Comparison of ENCODE assay signal across 8 cellular contexts in genomic region chr12:47818007-47818376, GRCh38. TPM values are rescaled to one million over a fixed set of nuclear protein-coding genes. Genes with fewer than 3 reads are reported as not detected.
DNase-seq lines count a peak whose midpoint lies in the region; ATAC-seq, FAIRE-seq and TF ChIP-seq lines count a peak whose summit lies in the region.

No MANE protein-coding gene starts in this region.

- peak overlapping the region; percentile 40 for H3K27ac Mint-ChIP-seq in Caco-2 (ENCODE audit: unreplicated experiment)
- peak overlapping the region; percentile 90 to 91 for H3K27ac Mint-ChIP-seq in T-cell

- no peak for TF ChIP-seq CTCF in Caco-2 (IDR thresholded peaks at IDR 0.05; ENCODE audit: insufficient read depth in 1 of 2, low read depth in 1 of 2, low read length in 1 of 2, severe bottlenecking in 1 of 2, unreplicated experiment in 1 of 2)
- TF ChIP-seq CTCF in fibroblast of pulmonary artery (IDR thresholded peaks at IDR 0.05; ENCODE audit: low read length, missing control alignments), result no peak
- TF ChIP-seq CTCF in psoas muscle (IDR thresholded peaks at IDR 0.05), result no peak

- H3K9me3 ChIP-seq in Caco-2 (no peaks in the 10 kb centered on the region), psoas muscle (no peaks in the 10 kb centered on the region)

- H3K27me3 Mint-ChIP-seq in Caco-2 (ENCODE audit: insufficient read depth, unreplicated experiment), result no peaks in the 10 kb centered on the region
- no peaks in the 10 kb centered on the region for H3K27me3 Mint-ChIP-seq in T-cell

- intact Hi-C loops in Caco-2 (cut with micrococcal nuclease; ENCODE audit: unreplicated experiment) (no loop called here), psoas muscle (cut with DNase I) (no loop called here)

- H3K36me3 Mint-ChIP-seq in Caco-2 (ENCODE audit: insufficient read depth, unreplicated experiment) (peaks cover 12% of the 10 kb centered on the region), T-cell (peaks cover 4% of the 10 kb centered on the region)

- H3K36me3 ChIP-seq in Caco-2 (ENCODE audit: control insufficient read depth, insufficient read depth, low read length), result no peaks in the 10 kb centered on the region
- no peaks in the 10 kb centered on the region for H3K36me3 ChIP-seq in psoas muscle (ENCODE audit: insufficient read depth in 1 of 2, low read depth in 1 of 2)

- CTCF ChIA-PET in Caco-2 (lab: Charles Lee) (interaction anchor here (1.0 to 7.8 kb wide), 4 partner anchors 13 to 21 kb away, joined by 4 to 113 read pairs (median 4); no protein-coding TSS in a partner anchor), T-cell (lab: Charles Lee) (interaction anchor here (0.9 to 2.5 kb wide), 12 partner anchors 10 to 75 kb away, joined by 3 to 14 read pairs (median 4); no protein-coding TSS in a partner anchor)

- H3K4me3 Mint-ChIP-seq in Caco-2 (ENCODE audit: unreplicated experiment), result peak overlapping the region; percentile 73
- peak overlapping the region; percentile 90 to 97 (median 95) for H3K4me3 Mint-ChIP-seq in T-cell

- H3K4me1 Mint-ChIP-seq in Caco-2 (ENCODE audit: low read depth, unreplicated experiment) (peaks cover 39% of the 10 kb centered on the region), T-cell (peaks cover 81 to 87% (median 86%) of the 10 kb centered on the region in 3 donors)

- no peak for ATAC-seq in T-cell (replicated peaks in 1 of 4)
- ATAC-seq in psoas muscle, result no peak

- BruUV-seq in Caco-2 (replicated peaks; lab: Mats Ljungman, UMichigan), result TSS peak; percentile 26

- POLR2A ChIA-PET in Caco-2 (lab: Charles Lee) (no interaction called here), T-cell (lab: Charles Lee) (interaction anchor here in 1 of 2 donors (2.0 kb wide), 1 partner anchor 10 kb away, joined by 10 read pairs; no protein-coding TSS in a partner anchor)

- FAIRE-seq in frontal cortex (lab: Jason Lieb, UNC), result no peak

- H3K9me3 Mint-ChIP-seq in Caco-2 (ENCODE audit: unreplicated experiment) (no peaks in the 10 kb centered on the region), T-cell (no peaks in the 10 kb centered on the region)

- H3K27me3 ChIP-seq in Caco-2 (replicated peaks; ENCODE audit: control insufficient read depth, insufficient read depth, low read length) (no peaks in the 10 kb centered on the region), psoas muscle (ENCODE audit: insufficient read depth in 3 of 3, low read length in 2 of 3) (no peaks in the 10 kb centered on the region)

- H3K4me1 ChIP-seq in Caco-2, result peaks cover 45% of the 10 kb centered on the region
- H3K4me1 ChIP-seq in psoas muscle, result peaks cover 45% of the 10 kb centered on the region

- peak overlapping the region; percentile 91 for H3K27ac ChIP-seq in psoas muscle

- DNase-seq in Caco-2 (no peak), T-cell (no peak), fibroblast of pulmonary artery (ENCODE audit: low read depth) (no peak), psoas muscle (no peak), mucosa of gallbladder (ENCODE audit: low spot score) (no peak), SK-N-DZ (ENCODE audit: low spot score) (no peak), ureter (ENCODE audit: low spot score) (no peak), frontal cortex (ENCODE audit: low spot score in 2 of 2) (no peak)

- H3K4me3 ChIP-seq in Caco-2 (ENCODE audit: low read depth, low read length) (no peak overlapping the region), fibroblast of pulmonary artery (replicated peaks; ENCODE audit: low read depth, low read length) (peak overlapping the region; percentile 92), psoas muscle (peak overlapping the region; percentile 80)

- 47 to 62% (median 55%) methylated on average over 3 of the region's 3 CpGs for WGBS in psoas muscle, 3 donors

RNA-seq across cellular contexts. Expression of gene HDAC7, which starts 1.7 kb away (rescaled TPM):
- total RNA-seq in Caco-2 (2022) (71.2 and 71.9 TPM in 2 replicates), T-cell (100 to 1,000 TPM; 142 to 192 (median 165) TPM), psoas muscle (10 to 100 TPM; 21.4 to 27.8 (median 23.5) TPM), mucosa of gallbladder (120 TPM), ureter (144 TPM), frontal cortex (4.9 TPM)
- 10 to 100 TPM; 11.0 to 25.2 (median 13.6) TPM for polyA plus RNA-seq in psoas muscle
- 14.4 TPM in 2 replicates for polyA plus RNA-seq in SK-N-DZ (2014; cell fraction: cytosol; rRNA removed)
- polyA plus RNA-seq in SK-N-DZ (2014; cell fraction: nucleus; rRNA removed), result 45.6 and 46.2 TPM in 2 replicates

RNA-seq across cellular contexts. Expression of gene SLC48A1, which starts 45.0 kb away (rescaled TPM):
- total RNA-seq in Caco-2 (2022) (34.3 and 37.5 TPM in 2 replicates), T-cell (10 to 100 TPM in 3 of 5 donors, 1 to 10 TPM in 2; 5.8 to 13.7 (median 10.2) TPM), psoas muscle (10 to 100 TPM; 21.8 to 28.7 (median 27.3) TPM), mucosa of gallbladder (73.1 TPM), ureter (41.3 TPM), frontal cortex (8.6 TPM)
- polyA plus RNA-seq in psoas muscle, result 10 to 100 TPM; 12.7 to 23.5 (median 19.6) TPM
- polyA plus RNA-seq in SK-N-DZ (2014; cell fraction: cytosol; rRNA removed), result 10.2 and 10.8 TPM in 2 replicates
- 5.3 and 5.7 TPM in 2 replicates for polyA plus RNA-seq in SK-N-DZ (2014; cell fraction: nucleus; rRNA removed)

RNA-seq across cellular contexts. Expression of gene RAPGEF3, which starts 59.3 kb away (rescaled TPM):
- 1.2 and 2.3 TPM in 2 replicates for total RNA-seq in Caco-2 (2022)
- total RNA-seq in T-cell, result under 1 TPM; 0.25 to 0.99 (median 0.82) TPM
- 10 to 100 TPM in 2 of 4 donors, 1 to 10 TPM in 2; 5.1 to 28.8 (median 11.7) TPM for total RNA-seq in psoas muscle
- polyA plus RNA-seq in psoas muscle, result 10 to 100 TPM; 11.7 to 29.9 (median 15.0) TPM
- total RNA-seq in mucosa of gallbladder, result 54.8 TPM
- 1.3 and 4.6 TPM in 2 replicates for polyA plus RNA-seq in SK-N-DZ (2014; cell fraction: cytosol; rRNA removed)
- polyA plus RNA-seq in SK-N-DZ (2014; cell fraction: nucleus; rRNA removed), result 1.6 and 2.8 TPM in 2 replicates
- 83.4 TPM for total RNA-seq in ureter
- total RNA-seq in frontal cortex, result 7.7 TPM
